32 cellular contexts compared by ENCODE assay signal in the genomic region with DNA sequence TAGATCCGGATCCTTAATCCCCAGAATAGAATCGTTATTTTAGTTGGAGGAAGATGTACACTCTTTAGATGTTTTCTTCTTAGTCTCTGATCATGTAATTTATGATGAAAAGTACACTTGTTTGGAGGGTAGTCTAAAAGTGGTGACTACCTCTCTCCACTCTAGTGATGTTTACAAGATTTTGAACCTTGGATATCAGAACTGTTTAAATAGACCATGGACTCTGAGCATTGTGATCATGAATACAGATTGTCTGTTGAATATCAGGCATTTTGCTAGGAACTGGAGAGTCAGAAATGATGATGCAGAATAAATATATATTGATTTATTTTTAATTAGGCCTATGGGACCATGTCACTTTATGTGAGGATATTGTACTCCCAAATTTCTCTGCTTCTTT.
"Had no signal": no experiment of that assay in that cellular context is flagged by ENCODE, and none has a peak within 500 bp of the region (broad histone marks: within the 10 kb centered on the region; RNA-seq: fewer than 3 reads in every experiment).

No MANE protein-coding gene starts in this region.

- H3K27ac ChIP-seq: adrenal gland, body of pancreas, brain microvascular endothelial cell, breast epithelium, VCaP had no signal

- H3K27me3 ChIP-seq: adrenal gland, body of pancreas, brain microvascular endothelial cell had no signal

- H3K36me3 ChIP-seq: adrenal gland, brain microvascular endothelial cell, breast epithelium had no signal

- H3K9me3 ChIP-seq: adrenal gland, body of pancreas, breast epithelium had no signal

- DNase-seq: activated B cell treated with CpG ODN at 0.5 μM for 24 hours; activated CD4-positive, alpha-beta memory T cell treated with anti-CD3 and anti-CD28 coated beads for 36 hours; activated CD4-positive, alpha-beta T cell treated with anti-CD3 and anti-CD28 coated beads for 4 hours; activated CD4-positive, alpha-beta T cell treated with anti-CD3 and anti-CD28 coated beads, Interleukin-2, amount 10 ng/mL, durations not matched to agents 24 days and 14 days; activated CD4-positive, alpha-beta T cell treated with anti-CD3 and anti-CD28 coated beads, Interleukin-2, amount 50 U/mL, for 1 hour; activated CD4-positive, alpha-beta T cell treated with anti-CD3 and anti-CD28 coated beads, Interleukin-2, amount 50 U/mL, for 4 hours; activated CD4-positive, CD25-positive, alpha-beta regulatory T cell treated with anti-CD3 and anti-CD28 coated beads, Interleukin-2, amount 50 U/mL, for 72 hours; activated CD8-positive, alpha-beta memory T cell treated with anti-CD3 and anti-CD28 coated beads, Interleukin-2, amount 50 U/mL, for 4 hours; activated CD8-positive, alpha-beta T cell treated with anti-CD3 and anti-CD28 coated beads for 36 hours; activated effector memory CD4-positive, alpha-beta T cell treated with anti-CD3 and anti-CD28 coated beads, Interleukin-2, amount 50 U/mL, for 16 hours; activated gamma-delta T cell treated with Interleukin-2 at 50 U/mL for 16 hours; activated naive CD4-positive, alpha-beta T cell; activated naive CD4-positive, alpha-beta T cell treated with anti-CD3 and anti-CD28 coated beads for 36 hours; activated naive CD4-positive, alpha-beta T cell treated with anti-CD3 and anti-CD28 coated beads, Interleukin-2, amount 50 U/mL, for 16 hours; activated naive CD8-positive, alpha-beta T cell treated with anti-CD3 and anti-CD28 coated beads for 36 hours; activated T-cell treated with anti-CD3 and anti-CD28 coated beads for 4 hours; activated T-cell treated with anti-CD3 and anti-CD28 coated beads, Interleukin-2, amount 50 U/mL, for 1 hour; activated T-cell treated with anti-CD3 and anti-CD28 coated beads, Interleukin-2, amount 50 U/mL, for 4 hours; activated T-cell treated with anti-CD3 and anti-CD28 coated beads, Interleukin-2, amount 50 U/mL, for 72 hours; adrenal gland; amniotic stem cell; aorta; body of pancreas; brain microvascular endothelial cell; central memory CD4-positive, alpha-beta T cell; T-helper 1 cell; T-helper 2 cell; T-helper 9 cell had no signal

- H3K4me3 ChIP-seq: adrenal gland, body of pancreas, breast epithelium had no signal

- H3K4me1 ChIP-seq: adrenal gland, body of pancreas, breast epithelium had no signal

- ATAC-seq: activated CD8-positive, alpha-beta T cell treated with anti-CD3 and anti-CD28 coated beads for 36 hours; activated naive CD4-positive, alpha-beta T cell treated with anti-CD3 and anti-CD28 coated beads, Interleukin-2, amount 50 U/mL, for 72 hours; activated T-cell treated with anti-CD3 and anti-CD28 coated beads, Interleukin-2, amount 50 U/mL, for 4 hours; activated T-cell treated with anti-CD3 and anti-CD28 coated beads, Interleukin-2, amount 50 U/mL, for 72 hours; activated T-helper 17 cell treated with anti-CD3 and anti-CD28 coated beads, Interleukin-2, amount 50 U/mL, for 72 hours; body of pancreas had no signal
